9 cellular contexts compared by ENCODE assay signal in the genomic region with DNA sequence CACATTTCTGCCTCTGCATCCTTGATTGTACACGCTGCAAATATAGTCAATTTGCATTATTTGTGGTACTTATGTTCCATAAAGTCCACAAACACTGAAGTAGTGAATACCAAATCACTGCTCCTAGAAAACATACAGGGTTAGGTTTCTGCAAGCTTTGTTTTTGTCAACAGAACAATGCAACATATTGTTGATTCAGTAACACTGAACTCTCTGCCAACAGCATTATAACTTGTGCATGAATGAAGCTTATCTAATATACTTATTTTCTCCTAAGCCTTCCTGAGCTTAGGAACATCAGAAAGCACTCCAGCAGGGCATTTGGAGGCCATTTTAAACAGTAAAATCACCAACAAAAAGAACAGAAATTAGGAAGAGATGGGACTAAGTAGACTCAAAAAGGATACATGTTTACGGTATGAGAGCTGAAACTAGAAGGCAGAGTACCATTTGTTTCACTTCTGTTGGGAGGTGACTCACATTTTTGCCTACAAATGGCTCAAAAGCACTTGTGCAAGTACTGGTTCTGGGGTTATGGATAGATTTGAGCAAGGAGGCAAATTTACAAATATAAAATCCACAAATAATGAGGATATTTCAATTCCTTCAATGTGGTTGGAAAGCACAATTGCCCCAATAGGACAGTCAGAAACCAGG. TPM values are rescaled to one million over a fixed set of nuclear protein-coding genes. Genes with fewer than 3 reads are reported as not detected.
DNase-seq lines count a peak whose midpoint lies in the region; ATAC-seq and TF ChIP-seq lines count a peak whose summit lies in the region.
"Had no signal": no experiment of that assay in that cellular context is flagged by ENCODE, and none has a peak within 500 bp of the region (broad histone marks: within the 10 kb centered on the region; RNA-seq: fewer than 3 reads in every experiment).

No MANE protein-coding gene starts in this region.

- dilution Hi-C loops in IMR-90 (cut with HindIII; ENCODE audit: low sequenced_read_pairs, unreplicated experiment): no loop called here

- DNase-seq in activated CD4-positive, alpha-beta T cell treated with anti-CD3 and anti-CD28 coated beads, Interleukin-2, amount 10 ng/mL, durations not matched to agents 24 days and 14 days: peak; percentile 34
- no peak for DNase-seq in activated CD4-positive, alpha-beta T cell treated with anti-CD3 and anti-CD28 coated beads, Interleukin-2, amount 10 ng/mL, durations not matched to agents 7 days and 5 days
- peak; percentile 13 for DNase-seq in IMR-90
- peak in 1 of 2 donors; percentile 13 for DNase-seq in stimulated activated effector memory CD8-positive, alpha-beta T cell treated with anti-CD3 and anti-CD28 coated beads, Interleukin-12 subunit alpha, Interleukin-12 subunit beta, amount 100 ng/mL, for 72 hours (ENCODE audit: low spot score in 2 of 2)
- no peak for DNase-seq in right cardiac atrium
- DNase-seq in iPS-NIHi11 (ENCODE audit: low spot score): no peak
- DNase-seq in DMS 273 (lab: John Stamatoyannopoulos, UW; ENCODE audit: unreplicated experiment): no peak
- DNase-seq: activated B cell treated with CpG ODN at 0.5 μM for 24 hours had no signal

- H3K9me3 Mint-ChIP-seq in activated CD4-positive, alpha-beta T cell treated with anti-CD3 and anti-CD28 coated beads, Interleukin-2, amount 10 ng/mL, durations not matched to agents 24 days and 14 days: no peaks in the 10 kb centered on the region
- no peaks in the 10 kb centered on the region for H3K9me3 Mint-ChIP-seq in activated CD4-positive, alpha-beta T cell treated with anti-CD3 and anti-CD28 coated beads, Interleukin-2, amount 10 ng/mL, durations not matched to agents 7 days and 5 days
- no peaks in the 10 kb centered on the region for H3K9me3 Mint-ChIP-seq in stimulated activated effector memory CD8-positive, alpha-beta T cell treated with anti-CD3 and anti-CD28 coated beads, Interleukin-12 subunit alpha, Interleukin-12 subunit beta, amount 100 ng/mL, for 72 hours
- H3K9me3 Mint-ChIP-seq: activated B cell treated with CpG ODN at 0.5 μM for 24 hours had no signal

- no peak overlapping the region for H3K4me2 ChIP-seq in IMR-90 (ENCODE audit: low read depth, low read length)

- no peaks in the 10 kb centered on the region for H3K9me1 ChIP-seq in IMR-90 (ENCODE audit: insufficient read depth, low read length)

- H3K27me3 Mint-ChIP-seq in activated CD4-positive, alpha-beta T cell treated with anti-CD3 and anti-CD28 coated beads, Interleukin-2, amount 10 ng/mL, durations not matched to agents 24 days and 14 days: no peaks in the 10 kb centered on the region
- H3K27me3 Mint-ChIP-seq in activated CD4-positive, alpha-beta T cell treated with anti-CD3 and anti-CD28 coated beads, Interleukin-2, amount 10 ng/mL, durations not matched to agents 7 days and 5 days: no peaks in the 10 kb centered on the region
- H3K27me3 Mint-ChIP-seq: activated B cell treated with CpG ODN at 0.5 μM for 24 hours had no signal

- no peaks in the 10 kb centered on the region for H3K79me1 ChIP-seq in IMR-90 (ENCODE audit: low read depth in 1 of 2, low read length in 2 of 2)

- H3K27ac Mint-ChIP-seq in activated CD4-positive, alpha-beta T cell treated with anti-CD3 and anti-CD28 coated beads, Interleukin-2, amount 10 ng/mL, durations not matched to agents 24 days and 14 days: peak overlapping the region; percentile 49
- no peak overlapping the region for H3K27ac Mint-ChIP-seq in activated CD4-positive, alpha-beta T cell treated with anti-CD3 and anti-CD28 coated beads, Interleukin-2, amount 10 ng/mL, durations not matched to agents 7 days and 5 days
- no peak overlapping the region for H3K27ac Mint-ChIP-seq in stimulated activated effector memory CD8-positive, alpha-beta T cell treated with anti-CD3 and anti-CD28 coated beads, Interleukin-12 subunit alpha, Interleukin-12 subunit beta, amount 100 ng/mL, for 72 hours
- H3K27ac Mint-ChIP-seq: activated B cell treated with CpG ODN at 0.5 μM for 24 hours had no signal

- no peaks in the 10 kb centered on the region for H4K20me1 ChIP-seq in IMR-90 (ENCODE audit: insufficient read depth, low read length)

- H2BK5ac ChIP-seq in IMR-90 (ENCODE audit: low read depth, low read length, poor library complexity, severe bottlenecking): no peak overlapping the region

- ATAC-seq in HG02610 (IDR thresholded peaks at IDR 0.05; ENCODE audit: unreplicated experiment): peak; percentile 87
- no peak for ATAC-seq in IMR-90 (ENCODE audit: low read depth)
- peak; percentile 69 for ATAC-seq in stimulated activated effector memory CD8-positive, alpha-beta T cell treated with anti-CD3 and anti-CD28 coated beads, Interleukin-12 subunit alpha, Interleukin-12 subunit beta, amount 100 ng/mL, for 72 hours
- no peak for ATAC-seq in right cardiac atrium

- no peak overlapping the region for H3K23ac ChIP-seq in IMR-90 (ENCODE audit: low read depth, low read length)

- H3K4ac ChIP-seq in IMR-90 (ENCODE audit: low read depth, low read length): no peak overlapping the region

- H2BK120ac ChIP-seq in IMR-90 (ENCODE audit: low read depth, low read length): no peak overlapping the region

- no peak overlapping the region for H2AFZ ChIP-seq in IMR-90 (replicated peaks; ENCODE audit: low read length, poor library complexity)

- H3K27ac ChIP-seq in IMR-90 (ENCODE audit: insufficient read depth, low read length) (no peak overlapping the region), right cardiac atrium (ENCODE audit: low read length) (no peak overlapping the region)

- 100% methylated on average over 1 of the region's 2 CpGs; no CpG with 5 or more reads in 1 of the 2 experiments for WGBS in IMR-90 (ENCODE audit: extremely low coverage in 2 of 2, insufficient read length in 1 of 2), 2 experiments
- 68% methylated on average over 2 of the region's 2 CpGs for WGBS in right cardiac atrium

- H2AK9ac ChIP-seq in IMR-90 (replicated peaks; ENCODE audit: low read depth, low read length, poor library complexity): no peak overlapping the region

- H2BK15ac ChIP-seq in IMR-90 (ENCODE audit: low read depth, low read length): no peak overlapping the region

- H3K27me3 ChIP-seq in IMR-90 (ENCODE audit: control insufficient read depth, insufficient read depth, low read length) (no peaks in the 10 kb centered on the region), right cardiac atrium (ENCODE audit: control insufficient read depth, insufficient read depth) (no peaks in the 10 kb centered on the region)

- H2BK20ac ChIP-seq in IMR-90 (ENCODE audit: low read depth, low read length): no peak overlapping the region

- no TSS peak for BruUV-seq in IMR-90 (replicated peaks; lab: Mats Ljungman, UMichigan)

- intact Hi-C loops in activated CD4-positive, alpha-beta T cell treated with anti-CD3 and anti-CD28 coated beads, Interleukin-2, amount 10 ng/mL, durations not matched to agents 24 days and 14 days (cut with micrococcal nuclease): loop anchor here (1.0 kb wide), 1 partner anchor 13 kb away; no protein-coding TSS in a partner anchor
- intact Hi-C loops in IMR-90 (cut with micrococcal nuclease): no loop called here
- intact Hi-C loops in right cardiac atrium (cut with DNase I): no loop called here

- peaks cover 10% of the 10 kb centered on the region for H3K4me1 Mint-ChIP-seq in activated CD4-positive, alpha-beta T cell treated with anti-CD3 and anti-CD28 coated beads, Interleukin-2, amount 10 ng/mL, durations not matched to agents 24 days and 14 days
- H3K4me1 Mint-ChIP-seq in activated CD4-positive, alpha-beta T cell treated with anti-CD3 and anti-CD28 coated beads, Interleukin-2, amount 10 ng/mL, durations not matched to agents 7 days and 5 days: peaks cover 6% of the 10 kb centered on the region
- peaks cover 6% of the 10 kb centered on the region for H3K4me1 Mint-ChIP-seq in stimulated activated effector memory CD8-positive, alpha-beta T cell treated with anti-CD3 and anti-CD28 coated beads, Interleukin-12 subunit alpha, Interleukin-12 subunit beta, amount 100 ng/mL, for 72 hours
- H3K4me1 Mint-ChIP-seq: activated B cell treated with CpG ODN at 0.5 μM for 24 hours had no signal

- H3K18ac ChIP-seq in IMR-90 (ENCODE audit: low read depth, low read length): no peak overlapping the region

- H4K91ac ChIP-seq in IMR-90 (ENCODE audit: insufficient read depth, low read depth, low read length): no peak overlapping the region

- CTCF ChIA-PET in activated CD4-positive, alpha-beta T cell treated with anti-CD3 and anti-CD28 coated beads, Interleukin-2, amount 10 ng/mL, durations not matched to agents 7 days and 5 days (lab: Charles Lee): no interaction called here
- CTCF ChIA-PET in IMR-90 (lab: Yijun Ruan, JAX): no interaction called here

- no peak overlapping the region for H4K5ac ChIP-seq in IMR-90 (ENCODE audit: low read depth, low read length)

- no peak for TF ChIP-seq CTCF in IMR-90 (conservative IDR thresholded peaks at IDR 0.05; ENCODE audit: low read depth, low read length)

- TF ChIP-seq RAD21 in IMR-90 (IDR thresholded peaks at IDR 0.05; ENCODE audit: low read length): no peak

- POLR2A ChIA-PET in activated CD4-positive, alpha-beta T cell treated with anti-CD3 and anti-CD28 coated beads, Interleukin-2, amount 10 ng/mL, durations not matched to agents 7 days and 5 days (lab: Charles Lee): no interaction called here
- POLR2A ChIA-PET in IMR-90 (lab: Charles Lee; ENCODE audit: unreplicated experiment): no interaction called here

- H3K56ac ChIP-seq in IMR-90 (ENCODE audit: extremely low read depth, insufficient read depth, low read length): no peak overlapping the region

- H3K9me3 ChIP-seq in IMR-90 (ENCODE audit: control insufficient read depth, insufficient read depth, low read length): no peaks in the 10 kb centered on the region
- no peaks in the 10 kb centered on the region for H3K9me3 ChIP-seq in right cardiac atrium (ENCODE audit: control insufficient read depth, low read length)

- no peak for TF ChIP-seq POLR2A in IMR-90 (IDR thresholded peaks at IDR 0.05; ENCODE audit: low read depth, low read length)

- H3K14ac ChIP-seq in IMR-90 (replicated peaks; ENCODE audit: low read depth, low read length): no peak overlapping the region

- no peak overlapping the region for H4K8ac ChIP-seq in IMR-90 (ENCODE audit: low read depth in 2 of 2, low read length in 2 of 2)

- H3K4me3 ChIP-seq in IMR-90 (ENCODE audit: insufficient read depth, low read depth, low read length) (no peak overlapping the region), right cardiac atrium (ENCODE audit: low read length) (no peak overlapping the region)

- peaks cover 17% of the 10 kb centered on the region for H3K36me3 ChIP-seq in IMR-90 (ENCODE audit: control insufficient read depth, insufficient read depth, low read length)

- H3K4me1 ChIP-seq in IMR-90 (ENCODE audit: control insufficient read depth, insufficient read depth, low read length) (0 out of 2 replicates have a peak, but pooled peaks cover 1% of the 10 kb centered on the region), right cardiac atrium (ENCODE audit: control insufficient read depth, insufficient read depth, low read length) (no peaks in the 10 kb centered on the region)

- H2AK5ac ChIP-seq in IMR-90 (ENCODE audit: low read depth, low read length): no peak overlapping the region

- H3K4me3 Mint-ChIP-seq in activated CD4-positive, alpha-beta T cell treated with anti-CD3 and anti-CD28 coated beads, Interleukin-2, amount 10 ng/mL, durations not matched to agents 24 days and 14 days: no peak overlapping the region
- H3K4me3 Mint-ChIP-seq in activated CD4-positive, alpha-beta T cell treated with anti-CD3 and anti-CD28 coated beads, Interleukin-2, amount 10 ng/mL, durations not matched to agents 7 days and 5 days: no peak overlapping the region
- H3K4me3 Mint-ChIP-seq in stimulated activated effector memory CD8-positive, alpha-beta T cell treated with anti-CD3 and anti-CD28 coated beads, Interleukin-12 subunit alpha, Interleukin-12 subunit beta, amount 100 ng/mL, for 72 hours: no peak overlapping the region
- H3K4me3 Mint-ChIP-seq: activated B cell treated with CpG ODN at 0.5 μM for 24 hours had no signal

- H3K36me3 Mint-ChIP-seq in activated CD4-positive, alpha-beta T cell treated with anti-CD3 and anti-CD28 coated beads, Interleukin-2, amount 10 ng/mL, durations not matched to agents 24 days and 14 days (ENCODE audit: low read depth): peaks cover 47% of the 10 kb centered on the region
- peaks cover 53% of the 10 kb centered on the region for H3K36me3 Mint-ChIP-seq in activated CD4-positive, alpha-beta T cell treated with anti-CD3 and anti-CD28 coated beads, Interleukin-2, amount 10 ng/mL, durations not matched to agents 7 days and 5 days (ENCODE audit: low read depth)
- H3K36me3 Mint-ChIP-seq in stimulated activated effector memory CD8-positive, alpha-beta T cell treated with anti-CD3 and anti-CD28 coated beads, Interleukin-12 subunit alpha, Interleukin-12 subunit beta, amount 100 ng/mL, for 72 hours: peaks cover 62% of the 10 kb centered on the region

- in situ Hi-C loops in IMR-90 (cut with MboI; ENCODE audit: low sequenced_read_pairs): no loop called here

- no peak overlapping the region for H3K9ac ChIP-seq in IMR-90 (ENCODE audit: low read depth, low read length)

RNA-seq across cellular contexts. Expression of gene COX18, which starts 14.1 kb away (rescaled TPM):
- total RNA-seq in activated CD4-positive, alpha-beta T cell treated with anti-CD3 and anti-CD28 coated beads, Interleukin-2, amount 10 ng/mL, durations not matched to agents 24 days and 14 days: 21.2 and 22.2 TPM in 2 replicates
- 10 to 100 TPM; 12.9 to 13.3 TPM for total RNA-seq in activated CD4-positive, alpha-beta T cell treated with anti-CD3 and anti-CD28 coated beads, Interleukin-2, amount 10 ng/mL, durations not matched to agents 7 days and 5 days
- 20.6 and 22.0 TPM in 2 replicates for total RNA-seq in IMR-90 (2012; rRNA removed)
- polyA plus RNA-seq in IMR-90 (2012; rRNA removed): 6.0 and 8.0 TPM in 2 replicates
- polyA plus RNA-seq in IMR-90 (2012; cell fraction: cytosol; rRNA removed): 4.1 and 7.9 TPM in 2 replicates
- polyA plus RNA-seq in IMR-90 (2012; cell fraction: nucleus; rRNA removed; ENCODE audit: low replicate concordance): 6.7 and 15.3 TPM in 2 replicates
- 10 to 100 TPM; 14.6 to 16.0 (median 15.7) TPM for total RNA-seq in right cardiac atrium
- polyA plus RNA-seq in right cardiac atrium: 17.7 TPM

Comparison
In these comparisons a context has a peak if more than half of its experiments do, and no peak if none do; other contexts are left out.
1. DNase-seq: peak in activated CD4-positive, alpha-beta T cell treated with anti-CD3 and anti-CD28 coated beads, Interleukin-2, amount 10 ng/mL, durations not matched to agents 24 days and 14 days (single experiment) and IMR-90 (single experiment); none in activated CD4-positive, alpha-beta T cell treated with anti-CD3 and anti-CD28 coated beads, Interleukin-2, amount 10 ng/mL, durations not matched to agents 7 days and 5 days (single experiment), right cardiac atrium (0 of 3), iPS-NIHi11 (single experiment) and DMS 273 (single experiment).
2. ATAC-seq: peak in HG02610 (single experiment) and stimulated activated effector memory CD8-positive, alpha-beta T cell treated with anti-CD3 and anti-CD28 coated beads, Interleukin-12 subunit alpha, Interleukin-12 subunit beta, amount 100 ng/mL, for 72 hours (single experiment); none in IMR-90 (single experiment) and right cardiac atrium (0 of 2).